Comparison of ENCODE assay signal across 1 cellular context in the genomic region with DNA sequence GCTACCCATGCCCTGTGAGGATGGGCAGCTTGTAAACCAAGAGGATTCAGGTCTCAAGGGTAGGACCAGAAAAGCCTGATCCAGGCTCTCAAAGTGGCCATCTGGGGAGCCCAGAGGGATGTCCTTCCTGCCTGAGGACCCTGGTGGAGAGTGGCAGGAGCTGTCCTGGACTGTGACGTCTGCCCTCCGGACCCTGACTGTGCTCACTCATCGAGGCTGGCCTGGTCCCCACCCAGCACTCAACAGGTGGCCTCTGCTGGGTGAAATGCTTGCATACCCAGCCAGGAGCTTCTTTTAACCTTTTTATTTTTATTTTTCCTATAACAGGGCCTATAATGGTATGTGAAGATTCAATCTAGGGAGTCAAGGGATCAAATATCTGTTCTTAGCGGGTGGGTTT.
TF ChIP-seq lines count a peak whose summit lies in the region.

No MANE protein-coding gene starts in this region.

TF ChIP-seq in HepG2, 621 proteins besides CTCF, POLR2A, EP300 and RAD21:
- TF ChIP-seq ZNF616 (CRISPR knock-in tag; IDR thresholded peaks at IDR 0.05; ENCODE audit: low read depth) (no peak), ZKSCAN8 (CRISPR knock-in tag; IDR thresholded peaks at IDR 0.05; ENCODE audit: borderline replicate concordance) (no peak), ZNF577 (CRISPR knock-in tag; IDR thresholded peaks at IDR 0.05; ENCODE audit: borderline replicate concordance, low read depth) (no peak), RXRB (CRISPR knock-in tag; IDR thresholded peaks at IDR 0.05; ENCODE audit: borderline replicate concordance) (no peak), KLF16 (CRISPR knock-in tag; IDR thresholded peaks at IDR 0.05) (no peak), RFX1 (IDR thresholded peaks at IDR 0.05) (no peak), BHLHE40 (IDR thresholded peaks at IDR 0.05; ENCODE audit: low read length) (no peak), ZNF850 (CRISPR knock-in tag; conservative IDR thresholded peaks at IDR 0.05) (no peak), ZNF17 (CRISPR knock-in tag; IDR thresholded peaks at IDR 0.05) (no peak), U2AF1 (optimal IDR thresholded peaks at IDR 0.05; ENCODE audit: low read depth, low read length) (no peak)
- TF ChIP-seq, protein P1, sequence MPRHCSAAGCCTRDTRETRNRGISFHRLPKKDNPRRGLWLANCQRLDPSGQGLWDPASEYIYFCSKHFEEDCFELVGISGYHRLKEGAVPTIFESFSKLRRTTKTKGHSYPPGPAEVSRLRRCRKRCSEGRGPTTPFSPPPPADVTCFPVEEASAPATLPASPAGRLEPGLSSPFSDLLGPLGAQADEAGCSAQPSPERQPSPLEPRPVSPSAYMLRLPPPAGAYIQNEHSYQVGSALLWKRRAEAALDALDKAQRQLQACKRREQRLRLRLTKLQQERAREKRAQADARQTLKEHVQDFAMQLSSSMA (CRISPR knock-in tag; IDR thresholded peaks at IDR 0.05), result no peak
